8 cellular contexts compared by ENCODE assay signal in the genomic region with DNA sequence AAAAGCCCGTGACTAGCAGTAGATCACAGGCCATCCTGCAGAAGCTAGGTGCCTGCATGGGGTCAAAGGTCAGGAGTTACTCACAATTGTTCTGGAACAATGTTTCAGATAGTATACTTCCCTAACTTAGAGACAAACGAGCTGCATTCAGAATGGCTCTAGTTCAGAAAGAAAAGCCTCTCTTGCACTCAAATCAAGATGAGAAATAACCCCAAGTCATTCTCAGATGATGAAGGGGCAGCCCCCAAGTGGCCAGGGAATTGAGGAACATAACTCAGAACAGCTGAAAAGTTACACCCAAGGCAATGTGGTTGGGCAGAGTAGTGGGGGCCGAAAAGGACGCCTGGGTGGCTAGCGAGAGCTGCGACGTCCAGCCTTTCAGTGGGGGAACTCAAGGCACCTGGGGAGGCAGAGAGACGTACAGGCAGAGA. TPM values are rescaled to one million over a fixed set of nuclear protein-coding genes. Genes with fewer than 3 reads are reported as not detected.
A peak's percentile ranks its signal among the peaks of the same experiment; 100 is the strongest.
DNase-seq lines count a peak whose midpoint lies in the region; ATAC-seq and TF ChIP-seq lines count a peak whose summit lies in the region.

No MANE protein-coding gene starts in this region.

- peak overlapping the region in 2 of 3 experiments; percentile 87 to 91 for H3K27ac Mint-ChIP-seq in nephron

- H3K4me1 Mint-ChIP-seq in nephron, result peaks cover 17% of the 10 kb centered on the region

- no peak for TF ChIP-seq POLR2A in tibial nerve (IDR thresholded peaks at IDR 0.05)

- no peaks in the 10 kb centered on the region for H3K36me3 Mint-ChIP-seq in nephron (ENCODE audit: low read depth)

- no peaks in the 10 kb centered on the region for H3K27me3 Mint-ChIP-seq in nephron (ENCODE audit: low read depth)

- DNase-seq in SJSA1 (ENCODE audit: low read depth in 1 of 2, low spot score in 2 of 2) (no peak), NCI-H69 (lab: John Stamatoyannopoulos, UW) (no peak), medulla oblongata (ENCODE audit: extremely low spot score) (no peak), tibial nerve (ENCODE audit: low spot score in 2 of 2) (no peak)
- no peak for DNase-seq in stimulated activated CD4-positive, alpha-beta T cell treated with anti-CD3 and anti-CD28 coated beads, Interleukin-2, amount 100 ng/mL, for 48 hours

- ATAC-seq in GM19035 (IDR thresholded peaks at IDR 0.05; ENCODE audit: unreplicated experiment) (peak; percentile 68), HG02678 (IDR thresholded peaks at IDR 0.05; ENCODE audit: unreplicated experiment) (peak; percentile 54)

- peak overlapping the region in 1 of 3 experiments; percentile 54 for H3K4me3 Mint-ChIP-seq in nephron

- no peaks in the 10 kb centered on the region for H3K9me3 Mint-ChIP-seq in nephron

- H3K36me3 ChIP-seq in SJSA1, result peaks cover 4% of the 10 kb centered on the region; the same call in 1 of the 2 replicates
- no peaks in the 10 kb centered on the region for H3K36me3 ChIP-seq in tibial nerve

- no peak for TF ChIP-seq EP300 in tibial nerve (IDR thresholded peaks at IDR 0.05)

- TF ChIP-seq CTCF in nephron (IDR thresholded peaks at IDR 0.05; ENCODE audit: unreplicated experiment in 3 of 3) (no peak), tibial nerve (IDR thresholded peaks at IDR 0.05) (no peak)

- H3K27ac ChIP-seq in SJSA1 (0 out of 2 replicates have a peak overlapping the region, but pooled peaks have one; percentile 4), tibial nerve (peak overlapping the region in 2 of 4 donors; percentile 67 to 77)

- H3K4me1 ChIP-seq in SJSA1 (replicated peaks), result peaks cover 77% of the 10 kb centered on the region
- peaks cover 0 to 100% (median 65%) of the 10 kb centered on the region in 4 donors for H3K4me1 ChIP-seq in tibial nerve

- 57 to 60% methylated on average over 8 of the region's 8 CpGs for WGBS in tibial nerve, 2 donors

- no peaks in the 10 kb centered on the region for H3K27me3 ChIP-seq in SJSA1 (replicated peaks)
- no peaks in the 10 kb centered on the region for H3K27me3 ChIP-seq in tibial nerve

- no peak overlapping the region for H3K4me3 ChIP-seq in SJSA1
- H3K4me3 ChIP-seq in tibial nerve, result no peak overlapping the region

- H3K9me3 ChIP-seq in SJSA1 (replicated peaks) (no peaks in the 10 kb centered on the region), tibial nerve (no peaks in the 10 kb centered on the region)

RNA-seq across cellular contexts. Expression of gene FYN, which starts 27.8 kb away (rescaled TPM):
- 36.7 and 53.4 TPM in 2 replicates for total RNA-seq in SJSA1 (2014; rRNA removed; shearing (Covaris generic))
- total RNA-seq in tibial nerve, result 100 to 1,000 TPM; 143 to 219 (median 165) TPM
